In the genomic region with DNA sequence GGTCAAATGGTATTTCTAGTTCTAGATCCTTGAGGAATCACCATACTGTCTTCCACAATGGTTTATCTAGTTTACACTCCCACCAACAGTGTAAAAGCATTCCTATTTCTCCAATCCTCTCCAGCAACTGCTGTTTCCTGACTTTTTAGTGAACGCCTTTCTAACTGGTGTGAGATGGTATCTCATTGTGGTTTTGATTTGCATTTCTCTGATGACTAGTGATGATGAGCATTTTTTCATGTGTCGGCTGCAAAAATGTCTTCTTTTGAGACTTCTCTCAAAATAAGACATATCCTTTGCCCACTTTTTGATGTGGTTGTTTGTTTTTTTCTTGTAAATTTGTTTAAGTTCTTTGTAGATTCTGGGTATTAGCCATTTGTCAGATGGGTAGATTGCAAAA, we compare ENCODE assay signal across 8 cellular contexts. TPM values are rescaled to one million over a fixed set of nuclear protein-coding genes. Genes with fewer than 3 reads are reported as not detected.
DNase-seq lines count a peak whose midpoint lies in the region; ATAC-seq, FAIRE-seq and TF ChIP-seq lines count a peak whose summit lies in the region.
"Not testable (repeated sequence)": the region's sequence is repeated elsewhere in the genome, so short reads cannot be mapped to it uniquely, and the experiment has no call there.
"Had no signal": no experiment of that assay in that cellular context is flagged by ENCODE, and none has a peak within 500 bp of the region (broad histone marks: within the 10 kb centered on the region; RNA-seq: fewer than 3 reads in every experiment).

No MANE protein-coding gene starts in this region.

- peak overlapping the region; percentile 54 for H3K4me3 ChIP-seq in CD4-positive, CD25-positive, alpha-beta regulatory T cell (ENCODE audit: low read depth, low read length)
- not testable (repeated sequence) for H3K4me3 ChIP-seq in astrocyte (ENCODE audit: insufficient read depth, low read depth, low read length)

- FAIRE-seq in astrocyte (lab: Jason Lieb, UNC) = not testable (repeated sequence)

- H3K9me3 ChIP-seq in CD4-positive, CD25-positive, alpha-beta regulatory T cell (ENCODE audit: control insufficient read depth in 2 of 2, low read length in 2 of 2); astrocyte (ENCODE audit: insufficient read depth, low read depth, low read length): not testable (repeated sequence)

- not testable (repeated sequence) for TF ChIP-seq CTCF in astrocyte (IDR thresholded peaks at IDR 0.05; ENCODE audit: insufficient read depth, low read depth, low read length)

- H4K20me1 ChIP-seq in astrocyte (ENCODE audit: insufficient read depth, low read length) = not testable (repeated sequence)

- peak in 1 of 2 donors; percentile 52 for ATAC-seq in CD4-positive, CD25-positive, alpha-beta regulatory T cell (ENCODE audit: low read depth in 2 of 2)
- ATAC-seq in activated T-helper 17 cell treated with anti-CD3 and anti-CD28 coated beads, Interleukin-2, amount 50 U/mL, for 72 hours (replicated peaks) = not testable (repeated sequence)

- H3K4me1 Mint-ChIP-seq in CD4-positive, CD25-positive, alpha-beta regulatory T cell = peaks cover 6 to 62% (median 46%) of the 10 kb centered on the region in 4 donors
- H3K4me1 Mint-ChIP-seq in T-helper 2 cell treated with Interferon-gamma antibody and Interleukin-4, amounts not matched to agents 5 μg/mL and 100 μg/mL, for 36 hours (ENCODE audit: low read depth) = peaks cover 33% of the 10 kb centered on the region
- H3K4me1 Mint-ChIP-seq in activated T-helper 17 cell treated with anti-CD3 and anti-CD28 coated beads, Interleukin-2, amount 50 U/mL, for 72 hours = peaks cover 25% of the 10 kb centered on the region
- H3K4me1 Mint-ChIP-seq in astrocyte (ENCODE audit: low read depth, unreplicated experiment) = not testable (repeated sequence)

- H3K4me1 ChIP-seq in CD4-positive, CD25-positive, alpha-beta regulatory T cell (ENCODE audit: control insufficient read depth, insufficient read depth, low read length, poor library complexity, severe bottlenecking) = peaks cover 21% of the 10 kb centered on the region
- H3K4me1 ChIP-seq in astrocyte (ENCODE audit: insufficient read depth, low read length) = not testable (repeated sequence)

- H3K27me3 ChIP-seq in CD4-positive, CD25-positive, alpha-beta regulatory T cell (ENCODE audit: control insufficient read depth, insufficient read depth, low read length); astrocyte (ENCODE audit: insufficient read depth, low read length): not testable (repeated sequence)

- H3K27ac ChIP-seq in CD4-positive, CD25-positive, alpha-beta regulatory T cell (ENCODE audit: insufficient read depth, low read length, poor library complexity, severe bottlenecking); astrocyte (ENCODE audit: low read depth, low read length): not testable (repeated sequence)

- H3K9me3 Mint-ChIP-seq in CD4-positive, CD25-positive, alpha-beta regulatory T cell = peaks cover 0 to 23% (median 6%) of the 10 kb centered on the region in 7 donors
- peaks cover 49% of the 10 kb centered on the region for H3K9me3 Mint-ChIP-seq in T-helper 2 cell treated with Interferon-gamma antibody and Interleukin-4, amounts not matched to agents 5 μg/mL and 100 μg/mL, for 36 hours
- not testable (repeated sequence) for H3K9me3 Mint-ChIP-seq in activated T-helper 17 cell treated with anti-CD3 and anti-CD28 coated beads, Interleukin-2, amount 50 U/mL, for 72 hours
- peaks cover 21% of the 10 kb centered on the region for H3K9me3 Mint-ChIP-seq in astrocyte (ENCODE audit: unreplicated experiment)

- peak overlapping the region; percentile 51 to 88 (median 76) for H3K27ac Mint-ChIP-seq in CD4-positive, CD25-positive, alpha-beta regulatory T cell
- peak overlapping the region; percentile 79 for H3K27ac Mint-ChIP-seq in T-helper 2 cell treated with Interferon-gamma antibody and Interleukin-4, amounts not matched to agents 5 μg/mL and 100 μg/mL, for 36 hours
- H3K27ac Mint-ChIP-seq in activated T-helper 17 cell treated with anti-CD3 and anti-CD28 coated beads, Interleukin-2, amount 50 U/mL, for 72 hours = peak overlapping the region; percentile 20
- not testable (repeated sequence) for H3K27ac Mint-ChIP-seq in astrocyte (ENCODE audit: unreplicated experiment)

- not testable (repeated sequence) for H3K4me2 ChIP-seq in astrocyte (ENCODE audit: low read length)

- not testable (repeated sequence) for H3K79me2 ChIP-seq in astrocyte (ENCODE audit: insufficient read depth, low read length)

- not testable (repeated sequence) for H3K36me3 ChIP-seq in CD4-positive, CD25-positive, alpha-beta regulatory T cell (ENCODE audit: control insufficient read depth, insufficient read depth, low read length); astrocyte (ENCODE audit: insufficient read depth, low read length)

- not testable (repeated sequence) for H3K27me3 Mint-ChIP-seq in CD4-positive, CD25-positive, alpha-beta regulatory T cell; T-helper 2 cell treated with Interferon-gamma antibody and Interleukin-4, amounts not matched to agents 5 μg/mL and 100 μg/mL, for 36 hours (ENCODE audit: low read depth); activated T-helper 17 cell treated with anti-CD3 and anti-CD28 coated beads, Interleukin-2, amount 50 U/mL, for 72 hours; astrocyte (ENCODE audit: low read depth, unreplicated experiment)

- not testable (repeated sequence) for H3K36me3 Mint-ChIP-seq in CD4-positive, CD25-positive, alpha-beta regulatory T cell; activated T-helper 17 cell treated with anti-CD3 and anti-CD28 coated beads, Interleukin-2, amount 50 U/mL, for 72 hours (ENCODE audit: low read depth); astrocyte (ENCODE audit: low read depth, unreplicated experiment)
- H3K36me3 Mint-ChIP-seq in T-helper 2 cell treated with Interferon-gamma antibody and Interleukin-4, amounts not matched to agents 5 μg/mL and 100 μg/mL, for 36 hours (ENCODE audit: low read depth) = peaks cover 42% of the 10 kb centered on the region

- peak in 2 of 3 donors; percentile 45 to 66 for DNase-seq in CD4-positive, CD25-positive, alpha-beta regulatory T cell
- DNase-seq in EH (ENCODE audit: low read depth) (peak; percentile 51), NCI-H226 (peak; percentile 53), astrocyte (ENCODE audit: low read depth) (peak; percentile 57), myocyte (ENCODE audit: low read depth) (peak; percentile 14)
- not testable (repeated sequence) for DNase-seq in T-helper 2 cell treated with Interferon-gamma antibody and Interleukin-4, amounts not matched to agents 5 μg/mL and 100 μg/mL, for 36 hours (ENCODE audit: low spot score)

- peak overlapping the region; percentile 17 to 66 (median 54) for H3K4me3 Mint-ChIP-seq in CD4-positive, CD25-positive, alpha-beta regulatory T cell
- peak overlapping the region; percentile 51 for H3K4me3 Mint-ChIP-seq in T-helper 2 cell treated with Interferon-gamma antibody and Interleukin-4, amounts not matched to agents 5 μg/mL and 100 μg/mL, for 36 hours
- peak overlapping the region; percentile 21 for H3K4me3 Mint-ChIP-seq in activated T-helper 17 cell treated with anti-CD3 and anti-CD28 coated beads, Interleukin-2, amount 50 U/mL, for 72 hours
- H3K4me3 Mint-ChIP-seq in astrocyte (ENCODE audit: unreplicated experiment) = peak overlapping the region; percentile 45

- H3K9ac ChIP-seq in astrocyte (ENCODE audit: low read length) = not testable (repeated sequence)

- not testable (repeated sequence) for H2AFZ ChIP-seq in astrocyte (ENCODE audit: low read depth, low read length)

RNA-seq across cellular contexts. Expression of a gene that starts 6.4 kb away (rescaled TPM):
- 36.6 TPM for total RNA-seq in CD4-positive, CD25-positive, alpha-beta regulatory T cell
- polyA plus RNA-seq in CD4-positive, CD25-positive, alpha-beta regulatory T cell = 10 to 100 TPM; 11.7 to 21.8 (median 18.1) TPM
- total RNA-seq in activated T-helper 17 cell treated with anti-CD3 and anti-CD28 coated beads, Interleukin-2, amount 50 U/mL, for 72 hours = 1 to 10 TPM; 5.7 to 7.6 TPM
- total RNA-seq in astrocyte (30.3 and 34.9 TPM in 2 replicates), myocyte (20.5 and 26.9 TPM in 2 replicates)
- 20.8 TPM for polyA plus RNA-seq in myocyte (2012)

RNA-seq across cellular contexts. Expression of a gene that starts 36.0 kb away (rescaled TPM):
- 87.1 TPM for total RNA-seq in CD4-positive, CD25-positive, alpha-beta regulatory T cell
- 100 to 1,000 TPM in 1 of 4 donors, 10 to 100 TPM in 3; 70.4 to 124 (median 93.6) TPM for polyA plus RNA-seq in CD4-positive, CD25-positive, alpha-beta regulatory T cell
- 10 to 100 TPM; 56.7 to 83.7 TPM for total RNA-seq in activated T-helper 17 cell treated with anti-CD3 and anti-CD28 coated beads, Interleukin-2, amount 50 U/mL, for 72 hours
- 62.5 and 79.6 TPM in 2 replicates for total RNA-seq in astrocyte
- total RNA-seq in myocyte = 25.6 and 30.3 TPM in 2 replicates
- 16.7 TPM for polyA plus RNA-seq in myocyte (2012)
- total RNA-seq: K562 had no signal
- polyA plus RNA-seq: K562 had no signal

RNA-seq across cellular contexts. Expression of a gene that starts 36.6 kb away (rescaled TPM):
- total RNA-seq in CD4-positive, CD25-positive, alpha-beta regulatory T cell = 16.5 TPM
- polyA plus RNA-seq in CD4-positive, CD25-positive, alpha-beta regulatory T cell = 10 to 100 TPM; 20.4 to 32.0 (median 24.4) TPM
- 10 to 100 TPM; 41.8 to 65.1 TPM for total RNA-seq in activated T-helper 17 cell treated with anti-CD3 and anti-CD28 coated beads, Interleukin-2, amount 50 U/mL, for 72 hours
- total RNA-seq in astrocyte (21.0 and 21.3 TPM in 2 replicates), myocyte (19.1 and 21.2 TPM in 2 replicates)
- 11.9 TPM for polyA plus RNA-seq in myocyte (2012)

RNA-seq across cellular contexts. Expression of a gene that starts 36.6 kb away (rescaled TPM):
- total RNA-seq in CD4-positive, CD25-positive, alpha-beta regulatory T cell = 30.3 TPM
- 10 to 100 TPM; 10.6 to 14.0 (median 11.1) TPM for polyA plus RNA-seq in CD4-positive, CD25-positive, alpha-beta regulatory T cell
- 10 to 100 TPM; 25.5 to 27.4 TPM for total RNA-seq in activated T-helper 17 cell treated with anti-CD3 and anti-CD28 coated beads, Interleukin-2, amount 50 U/mL, for 72 hours
- total RNA-seq in astrocyte (10.1 and 10.9 TPM in 2 replicates), myocyte (6.2 and 9.4 TPM in 2 replicates)
- polyA plus RNA-seq in myocyte (2012) = 2.1 TPM
